In the genomic region with DNA sequence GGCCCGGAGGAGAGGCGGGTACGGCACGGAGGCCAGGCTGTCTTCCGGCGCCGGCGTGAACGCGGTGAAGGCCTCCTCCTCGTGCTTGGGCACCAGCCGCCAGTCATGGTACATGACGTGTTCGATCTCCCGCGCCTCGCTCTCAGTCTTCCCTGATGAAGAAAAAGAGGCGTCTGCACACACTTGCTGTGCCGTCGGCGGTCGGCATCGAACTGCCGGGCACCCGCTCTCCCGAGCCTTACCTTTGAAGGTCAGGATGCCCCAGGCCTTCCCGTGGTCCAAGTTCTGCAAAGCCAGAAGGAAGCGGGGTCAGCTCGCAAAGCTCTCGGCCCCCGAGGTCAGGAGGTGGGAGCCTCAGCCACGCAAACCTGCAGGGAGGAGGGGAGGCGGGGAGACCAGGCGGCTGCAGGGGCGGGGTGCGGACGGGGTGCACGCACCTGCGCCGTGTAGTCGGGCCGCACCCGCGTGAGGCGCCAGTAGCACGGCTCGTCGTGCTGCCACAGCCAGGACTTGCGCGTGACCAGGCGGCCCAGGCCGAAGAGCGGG, we compare ENCODE assay signal across 8 cellular contexts. TPM values are rescaled to one million over a fixed set of nuclear protein-coding genes. Genes with fewer than 3 reads are reported as not detected.
A peak's percentile ranks its signal among the peaks of the same experiment; 100 is the strongest.
DNase-seq lines count a peak whose midpoint lies in the region; ATAC-seq and TF ChIP-seq lines count a peak whose summit lies in the region.

A gene with protein sequence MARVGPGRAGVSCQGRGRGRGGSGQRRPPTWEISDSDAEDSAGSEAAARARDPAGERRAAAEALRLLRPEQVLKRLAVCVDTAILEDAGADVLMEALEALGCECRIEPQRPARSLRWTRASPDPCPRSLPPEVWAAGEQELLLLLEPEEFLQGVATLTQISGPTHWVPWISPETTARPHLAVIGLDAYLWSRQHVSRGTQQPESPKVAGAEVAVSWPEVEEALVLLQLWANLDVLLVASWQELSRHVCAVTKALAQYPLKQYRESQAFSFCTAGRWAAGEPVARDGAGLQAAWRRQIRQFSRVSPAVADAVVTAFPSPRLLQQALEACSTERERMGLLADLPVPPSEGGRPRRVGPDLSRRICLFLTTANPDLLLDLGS (plus strand): TSS at position 449 of the 546 bp plus-strand sequence. CDS start 418 bp downstream, outside the sequence.

- peak within 1 kb of the TSS; percentile 85 for H3K4me3 ChIP-seq in epithelial cell of proximal tubule (ENCODE audit: low read depth, low read length)
- peak within 1 kb of the TSS; percentile 94 for H3K4me3 ChIP-seq in urinary bladder (ENCODE audit: low read depth, low read length)

- no peaks in the 10 kb centered on the region for H3K9me3 Mint-ChIP-seq in activated CD8-positive, alpha-beta T cell treated with anti-CD3 and anti-CD28 coated beads, Interleukin-2, amount 10 ng/mL, durations not matched to agents 7 days and 5 days (ENCODE audit: insufficient read depth)
- H3K9me3 Mint-ChIP-seq in nephron: no peaks in the 10 kb centered on the region

- H3K4me1 Mint-ChIP-seq in activated CD8-positive, alpha-beta T cell treated with anti-CD3 and anti-CD28 coated beads, Interleukin-2, amount 10 ng/mL, durations not matched to agents 7 days and 5 days (ENCODE audit: low read depth): peaks cover 17% of the 10 kb centered on the region
- peaks cover 8% of the 10 kb centered on the region for H3K4me1 Mint-ChIP-seq in nephron

- H3K27ac ChIP-seq in urinary bladder (ENCODE audit: low read depth): peak within 1 kb of the TSS; percentile 82

- H3K36me3 ChIP-seq in urinary bladder (ENCODE audit: insufficient read depth): peaks cover 2% of the 10 kb centered on the region

- no peaks in the 10 kb centered on the region for H3K4me1 ChIP-seq in urinary bladder (ENCODE audit: insufficient read depth)

- POLR2A ChIA-PET in activated CD8-positive, alpha-beta T cell treated with anti-CD3 and anti-CD28 coated beads, Interleukin-2, amount 10 ng/mL, durations not matched to agents 7 days and 5 days (lab: Charles Lee): interaction anchor here (0.8 to 4.7 kb wide), 4 partner anchors 8 to 94 kb away, joined by 5 to 39 read pairs (median 6); a partner anchor contains a TSS

- peak within 1 kb of the TSS; percentile 99 for H3K4me3 Mint-ChIP-seq in activated CD8-positive, alpha-beta T cell treated with anti-CD3 and anti-CD28 coated beads, Interleukin-2, amount 10 ng/mL, durations not matched to agents 7 days and 5 days
- peak within 1 kb of the TSS; percentile 96 to 97 (median 97) for H3K4me3 Mint-ChIP-seq in nephron

- H3K36me3 Mint-ChIP-seq in activated CD8-positive, alpha-beta T cell treated with anti-CD3 and anti-CD28 coated beads, Interleukin-2, amount 10 ng/mL, durations not matched to agents 7 days and 5 days (ENCODE audit: low read depth): peaks cover 23% of the 10 kb centered on the region
- H3K36me3 Mint-ChIP-seq in nephron (ENCODE audit: low read depth): peaks cover 3% of the 10 kb centered on the region

- no peak for TF ChIP-seq CTCF in epithelial cell of proximal tubule (conservative IDR thresholded peaks at IDR 0.05; ENCODE audit: low read depth, low read length)
- no peak for TF ChIP-seq CTCF in nephron (IDR thresholded peaks at IDR 0.05; ENCODE audit: unreplicated experiment in 3 of 3)

- DNase-seq in NCI-H1417 (lab: John Stamatoyannopoulos, UW) (peak in 2 of 3 experiments; percentile 79 to 81), NCI-H1417 treated with DMSO at 0.1 percent for 48 hours (lab: John Stamatoyannopoulos, UW) (no peak), LHCN-M2 (ENCODE audit: low read depth) (peak; percentile 39), epithelial cell of proximal tubule (ENCODE audit: low read depth) (no peak), iPS-NIHi11 (ENCODE audit: low spot score) (no peak)
- DNase-seq in activated CD8-positive, alpha-beta T cell treated with anti-CD3 and anti-CD28 coated beads, Interleukin-2, amount 10 ng/mL, durations not matched to agents 7 days and 5 days: peak; percentile 72

- ATAC-seq in activated CD8-positive, alpha-beta T cell treated with anti-CD3 and anti-CD28 coated beads, Interleukin-2, amount 10 ng/mL, durations not matched to agents 7 days and 5 days: peak; percentile 31

- WGBS in urinary bladder: under 1% methylated on average over 53 of the region's 53 CpGs

- CTCF ChIA-PET in activated CD8-positive, alpha-beta T cell treated with anti-CD3 and anti-CD28 coated beads, Interleukin-2, amount 10 ng/mL, durations not matched to agents 7 days and 5 days (lab: Charles Lee): interaction anchor here (0.6 to 4.8 kb wide), 5 partner anchors 10 to 383 kb away, joined by 3 to 41 read pairs (median 3); a partner anchor contains a TSS

- no peaks in the 10 kb centered on the region for H3K27me3 Mint-ChIP-seq in activated CD8-positive, alpha-beta T cell treated with anti-CD3 and anti-CD28 coated beads, Interleukin-2, amount 10 ng/mL, durations not matched to agents 7 days and 5 days (ENCODE audit: low read depth)
- no peaks in the 10 kb centered on the region for H3K27me3 Mint-ChIP-seq in nephron (ENCODE audit: low read depth)

- H3K27ac Mint-ChIP-seq in activated CD8-positive, alpha-beta T cell treated with anti-CD3 and anti-CD28 coated beads, Interleukin-2, amount 10 ng/mL, durations not matched to agents 7 days and 5 days: peak within 1 kb of the TSS; percentile 97
- H3K27ac Mint-ChIP-seq in nephron: peak within 1 kb of the TSS; percentile 67 to 87 (median 86)

RNA-seq across cellular contexts. Expression of the gene that starts here (rescaled TPM):
- total RNA-seq in LHCN-M2 (2014; rRNA removed) (13.7 and 17.4 TPM in 2 replicates), epithelial cell of proximal tubule (7.5 and 14.0 TPM in 2 replicates), urinary bladder (8.1 TPM)
- 5.1 TPM for polyA plus RNA-seq in LHCN-M2 (2012)
- 10 to 100 TPM; 31.8 to 32.0 TPM for total RNA-seq in activated CD8-positive, alpha-beta T cell treated with anti-CD3 and anti-CD28 coated beads, Interleukin-2, amount 10 ng/mL, durations not matched to agents 7 days and 5 days
- 6.3 TPM for polyA plus RNA-seq in urinary bladder

Comparison
In these comparisons a context has a peak if more than half of its experiments do, and no peak if none do; other contexts are left out.
1. DNase-seq: peak in NCI-H1417 (2 of 3), LHCN-M2 (single experiment) and activated CD8-positive, alpha-beta T cell treated with anti-CD3 and anti-CD28 coated beads, Interleukin-2, amount 10 ng/mL, durations not matched to agents 7 days and 5 days (single experiment); none in NCI-H1417 treated with DMSO at 0.1 percent for 48 hours (single experiment), epithelial cell of proximal tubule (single experiment) and iPS-NIHi11 (single experiment).